Comparison of ENCODE assay signal across 13 cellular contexts in the genomic region with DNA sequence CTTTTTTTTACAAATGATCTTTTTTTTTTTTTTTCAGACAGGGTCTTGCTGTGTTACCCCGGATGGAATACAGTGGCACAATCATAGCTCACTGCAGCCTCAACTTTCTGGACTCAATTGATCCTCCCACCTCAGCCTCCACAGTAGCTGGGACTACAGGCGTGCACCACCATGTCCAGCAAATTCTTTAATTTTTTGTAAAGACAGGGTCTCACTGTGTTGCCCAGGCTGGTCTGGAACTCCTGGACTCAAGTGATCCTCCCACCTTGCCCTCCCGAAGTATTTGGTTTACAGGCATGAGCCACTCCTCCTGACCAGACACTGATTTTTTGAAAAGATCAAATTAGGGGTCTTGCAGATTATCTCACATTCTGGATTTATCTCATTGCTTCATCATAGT. TPM values are rescaled to one million over a fixed set of nuclear protein-coding genes. Genes with fewer than 3 reads are reported as not detected.
A peak's percentile ranks its signal among the peaks of the same experiment; 100 is the strongest.
DNase-seq lines count a peak whose midpoint lies in the region; ATAC-seq and TF ChIP-seq lines count a peak whose summit lies in the region.
"Had no signal": no experiment of that assay in that cellular context is flagged by ENCODE, and none has a peak within 500 bp of the region (broad histone marks: within the 10 kb centered on the region; RNA-seq: fewer than 3 reads in every experiment).

No MANE protein-coding gene starts in this region.

- H3K9me3 Mint-ChIP-seq in T-helper 1 cell treated with Interleukin-12 subunit alpha and Interleukin-12 subunit beta and Interleukin-4 antibody, amounts not matched to agents 30 μg/mL and 1 μg/mL, for 36 hours = no peaks in the 10 kb centered on the region
- H3K9me3 Mint-ChIP-seq in activated T-helper 1 cell treated with anti-CD3 and anti-CD28 coated beads, Interleukin-12 subunit alpha, Interleukin-12 subunit beta, Interleukin-2, Interleukin-4 antibody, amounts not matched to agents 30 ng/mL and 10 ng/mL and 1 ng/mL, durations not matched to agents 14 hours and 24 hours and 36 hours = no peaks in the 10 kb centered on the region
- H3K9me3 Mint-ChIP-seq in naive thymus-derived CD4-positive, alpha-beta T cell = no peaks in the 10 kb centered on the region

- H3K4me1 Mint-ChIP-seq in T-helper 1 cell treated with Interleukin-12 subunit alpha and Interleukin-12 subunit beta and Interleukin-4 antibody, amounts not matched to agents 30 μg/mL and 1 μg/mL, for 36 hours (ENCODE audit: low read depth) = peaks cover 7% of the 10 kb centered on the region
- peaks cover 13% of the 10 kb centered on the region for H3K4me1 Mint-ChIP-seq in activated T-helper 1 cell treated with anti-CD3 and anti-CD28 coated beads, Interleukin-12 subunit alpha, Interleukin-12 subunit beta, Interleukin-2, Interleukin-4 antibody, amounts not matched to agents 30 ng/mL and 10 ng/mL and 1 ng/mL, durations not matched to agents 14 hours and 24 hours and 36 hours (ENCODE audit: low read depth)
- peaks cover 0 to 17% (median 11%) of the 10 kb centered on the region in 7 donors for H3K4me1 Mint-ChIP-seq in naive thymus-derived CD4-positive, alpha-beta T cell

- TF ChIP-seq CTCF in HEK293 (tag by site-specific recombination; IDR thresholded peaks at IDR 0.05) = no peak

- intact Hi-C loops in activated T-helper 1 cell treated with anti-CD3 and anti-CD28 coated beads, Interleukin-12 subunit alpha, Interleukin-12 subunit beta, Interleukin-2, Interleukin-4 antibody, amounts not matched to agents 30 ng/mL and 10 ng/mL and 1 ng/mL, durations not matched to agents 14 hours and 24 hours and 36 hours (cut with micrococcal nuclease) = no loop called here
- intact Hi-C loops in naive thymus-derived CD4-positive, alpha-beta T cell (cut with micrococcal nuclease) = no loop called here

- CTCF ChIA-PET in HEK293 (lab: Yijun Ruan, JAX) = no interaction called here
- CTCF ChIA-PET in naive thymus-derived CD4-positive, alpha-beta T cell (lab: Charles Lee) = no interaction called here

- H3K27me3 Mint-ChIP-seq in T-helper 1 cell treated with Interleukin-12 subunit alpha and Interleukin-12 subunit beta and Interleukin-4 antibody, amounts not matched to agents 30 μg/mL and 1 μg/mL, for 36 hours (ENCODE audit: low read depth) = no peaks in the 10 kb centered on the region
- no peaks in the 10 kb centered on the region for H3K27me3 Mint-ChIP-seq in activated T-helper 1 cell treated with anti-CD3 and anti-CD28 coated beads, Interleukin-12 subunit alpha, Interleukin-12 subunit beta, Interleukin-2, Interleukin-4 antibody, amounts not matched to agents 30 ng/mL and 10 ng/mL and 1 ng/mL, durations not matched to agents 14 hours and 24 hours and 36 hours (ENCODE audit: insufficient read depth)
- H3K27me3 Mint-ChIP-seq in naive thymus-derived CD4-positive, alpha-beta T cell = no peaks in the 10 kb centered on the region

- POLR2A ChIA-PET in HEK293 (lab: Yijun Ruan, JAX) = no interaction called here
- POLR2A ChIA-PET in naive thymus-derived CD4-positive, alpha-beta T cell (lab: Charles Lee) = no interaction called here

- H3K4me1 ChIP-seq in HEK293 (ENCODE audit: control insufficient read depth, insufficient read depth, low read length) = no peaks in the 10 kb centered on the region; the same call in 1 of the 2 replicates
- peaks cover 4 to 5% of the 10 kb centered on the region in 2 donors for H3K4me1 ChIP-seq in naive thymus-derived CD4-positive, alpha-beta T cell (ENCODE audit: control insufficient read depth in 2 of 2, insufficient read depth in 2 of 2, low read length in 2 of 2)
- H3K4me1 ChIP-seq: lower lobe of right lung had no signal

- no peaks in the 10 kb centered on the region for H3K27me3 ChIP-seq in naive thymus-derived CD4-positive, alpha-beta T cell (ENCODE audit: control insufficient read depth in 2 of 2, insufficient read depth in 2 of 2, low read length in 2 of 2)
- no peaks in the 10 kb centered on the region; the same call in 1 of the 2 replicates for H3K27me3 ChIP-seq in H7 (ENCODE audit: control insufficient read depth, insufficient read depth, low read length)

- H3K36me3 Mint-ChIP-seq in T-helper 1 cell treated with Interleukin-12 subunit alpha and Interleukin-12 subunit beta and Interleukin-4 antibody, amounts not matched to agents 30 μg/mL and 1 μg/mL, for 36 hours (ENCODE audit: low read depth) = no peaks in the 10 kb centered on the region
- no peaks in the 10 kb centered on the region for H3K36me3 Mint-ChIP-seq in activated T-helper 1 cell treated with anti-CD3 and anti-CD28 coated beads, Interleukin-12 subunit alpha, Interleukin-12 subunit beta, Interleukin-2, Interleukin-4 antibody, amounts not matched to agents 30 ng/mL and 10 ng/mL and 1 ng/mL, durations not matched to agents 14 hours and 24 hours and 36 hours (ENCODE audit: low read depth)
- H3K36me3 Mint-ChIP-seq in naive thymus-derived CD4-positive, alpha-beta T cell = no peaks in the 10 kb centered on the region

- H3K27ac ChIP-seq in HEK293 (ENCODE audit: extremely low read depth, low read depth, low read length) = no peak overlapping the region
- H3K27ac ChIP-seq in naive thymus-derived CD4-positive, alpha-beta T cell (ENCODE audit: low read depth, low read length) = no peak overlapping the region
- H3K27ac ChIP-seq: lower lobe of right lung had no signal

- H3K4me3 ChIP-seq in HEK293 (ENCODE audit: low read depth, low read length) = no peak overlapping the region
- no peak overlapping the region for H3K4me3 ChIP-seq in naive thymus-derived CD4-positive, alpha-beta T cell (ENCODE audit: low read length)
- no peak overlapping the region for H3K4me3 ChIP-seq in H7 (ENCODE audit: insufficient read depth, low read depth, low read length)

- H3K9me3 ChIP-seq in HEK293 (ENCODE audit: control insufficient read depth, insufficient read depth, low read depth, low read length) = no peaks in the 10 kb centered on the region
- no peaks in the 10 kb centered on the region for H3K9me3 ChIP-seq in naive thymus-derived CD4-positive, alpha-beta T cell (ENCODE audit: control insufficient read depth in 2 of 3, low read length in 3 of 3)
- H3K9me3 ChIP-seq: HAP-1, lower lobe of right lung had no signal

- H3K4me3 Mint-ChIP-seq in T-helper 1 cell treated with Interleukin-12 subunit alpha and Interleukin-12 subunit beta and Interleukin-4 antibody, amounts not matched to agents 30 μg/mL and 1 μg/mL, for 36 hours = peak overlapping the region; percentile 40
- H3K4me3 Mint-ChIP-seq in activated T-helper 1 cell treated with anti-CD3 and anti-CD28 coated beads, Interleukin-12 subunit alpha, Interleukin-12 subunit beta, Interleukin-2, Interleukin-4 antibody, amounts not matched to agents 30 ng/mL and 10 ng/mL and 1 ng/mL, durations not matched to agents 14 hours and 24 hours and 36 hours = peak overlapping the region; percentile 93
- H3K4me3 Mint-ChIP-seq in naive thymus-derived CD4-positive, alpha-beta T cell = peak overlapping the region; percentile 51 to 95 (median 74)

- no peak for DNase-seq in T-helper 1 cell
- no peak for DNase-seq in activated T-helper 1 cell treated with anti-CD3 and anti-CD28 coated beads, Interleukin-12 subunit alpha, Interleukin-12 subunit beta, Interleukin-2, Interleukin-4 antibody, amounts not matched to agents 30 ng/mL and 10 ng/mL and 1 ng/mL, durations not matched to agents 14 hours and 24 hours and 36 hours (ENCODE audit: low spot score)
- no peak for DNase-seq in naive thymus-derived CD4-positive, alpha-beta T cell
- DNase-seq in H7 = no peak
- no peak for DNase-seq in SK-N-DZ (ENCODE audit: low spot score)
- DNase-seq in EL = no peak
- DNase-seq: effector CD8-positive, alpha-beta T cell; lower lobe of right lung; NCI-H2029 treated with DMSO at 0.1 percent for 48 hours; nucleus accumbens had no signal

- peaks cover 0 to 3% of the 10 kb centered on the region in 2 experiments; a peak in 1 of 3 replicates for H3K36me3 ChIP-seq in HEK293 (ENCODE audit: control insufficient read depth in 2 of 2, insufficient read depth in 1 of 2, low read length in 2 of 2)
- no peaks in the 10 kb centered on the region for H3K36me3 ChIP-seq in naive thymus-derived CD4-positive, alpha-beta T cell (ENCODE audit: control insufficient read depth in 2 of 3, insufficient read depth in 3 of 3, low read length in 3 of 3)
- H3K36me3 ChIP-seq in H7 (replicated peaks; ENCODE audit: control insufficient read depth, insufficient read depth, low read length) = no peaks in the 10 kb centered on the region
- H3K36me3 ChIP-seq: HAP-1, lower lobe of right lung had no signal

- no peak overlapping the region for H3K27ac Mint-ChIP-seq in T-helper 1 cell treated with Interleukin-12 subunit alpha and Interleukin-12 subunit beta and Interleukin-4 antibody, amounts not matched to agents 30 μg/mL and 1 μg/mL, for 36 hours
- H3K27ac Mint-ChIP-seq in activated T-helper 1 cell treated with anti-CD3 and anti-CD28 coated beads, Interleukin-12 subunit alpha, Interleukin-12 subunit beta, Interleukin-2, Interleukin-4 antibody, amounts not matched to agents 30 ng/mL and 10 ng/mL and 1 ng/mL, durations not matched to agents 14 hours and 24 hours and 36 hours = peak overlapping the region; percentile 8
- H3K27ac Mint-ChIP-seq in naive thymus-derived CD4-positive, alpha-beta T cell = peak overlapping the region; percentile 25 to 98 (median 89)

- no peak for ATAC-seq in naive thymus-derived CD4-positive, alpha-beta T cell
- ATAC-seq: lower lobe of right lung had no signal

TF ChIP-seq in HEK293, 187 proteins besides CTCF, POLR2A, EP300 and RAD21:
- TF ChIP-seq ZNF121 (tag by site-specific recombination; IDR thresholded peaks at IDR 0.05) = 0 out of 2 replicates have a peak, but pooled peaks have one; percentile 43
- TF ChIP-seq ZNF596 (tag by site-specific recombination; IDR thresholded peaks at IDR 0.05) = no peak
- TF ChIP-seq ZNF112 (tag by site-specific recombination; IDR thresholded peaks at IDR 0.05) = no peak

RNA-seq across cellular contexts. Expression of a gene that starts 11.0 kb away (rescaled TPM):
- 95.1 and 95.5 TPM in 2 replicates for total RNA-seq in activated T-helper 1 cell treated with anti-CD3 and anti-CD28 coated beads, Interleukin-12 subunit alpha, Interleukin-12 subunit beta, Interleukin-2, Interleukin-4 antibody, amounts not matched to agents 30 ng/mL and 10 ng/mL and 1 ng/mL, durations not matched to agents 14 hours and 24 hours and 36 hours
- total RNA-seq in naive thymus-derived CD4-positive, alpha-beta T cell = 10 to 100 TPM in 1 of 5 experiments, 1 to 10 TPM in 1, under 1 TPM in 1, not detected in 2; 0.58 to 69.7 (median 2.7) TPM
- polyA plus RNA-seq in naive thymus-derived CD4-positive, alpha-beta T cell = not detected
- 76.2 and 111 TPM in 2 replicates for total RNA-seq in H7 (2014; rRNA removed; shearing (Covaris generic))
- 87.6 and 99.1 TPM in 2 replicates for polyA plus RNA-seq in SK-N-DZ (2014; cell fraction: cytosol; rRNA removed)
- polyA plus RNA-seq in SK-N-DZ (2014; cell fraction: nucleus; rRNA removed) = 65.7 and 84.3 TPM in 2 replicates

Comparison
In these comparisons a context has a peak if more than half of its experiments do, and no peak if none do; other contexts are left out.
1. H3K4me3 Mint-ChIP-seq: peak in every context shown above with its lines; median percentile 93 in activated T-helper 1 cell treated with anti-CD3 and anti-CD28 coated beads, Interleukin-12 subunit alpha, Interleukin-12 subunit beta, Interleukin-2, Interleukin-4 antibody, amounts not matched to agents 30 ng/mL and 10 ng/mL and 1 ng/mL, durations not matched to agents 14 hours and 24 hours and 36 hours; 74 in naive thymus-derived CD4-positive, alpha-beta T cell; 40 in T-helper 1 cell treated with Interleukin-12 subunit alpha and Interleukin-12 subunit beta and Interleukin-4 antibody, amounts not matched to agents 30 μg/mL and 1 μg/mL, for 36 hours.